In the genomic region with DNA sequence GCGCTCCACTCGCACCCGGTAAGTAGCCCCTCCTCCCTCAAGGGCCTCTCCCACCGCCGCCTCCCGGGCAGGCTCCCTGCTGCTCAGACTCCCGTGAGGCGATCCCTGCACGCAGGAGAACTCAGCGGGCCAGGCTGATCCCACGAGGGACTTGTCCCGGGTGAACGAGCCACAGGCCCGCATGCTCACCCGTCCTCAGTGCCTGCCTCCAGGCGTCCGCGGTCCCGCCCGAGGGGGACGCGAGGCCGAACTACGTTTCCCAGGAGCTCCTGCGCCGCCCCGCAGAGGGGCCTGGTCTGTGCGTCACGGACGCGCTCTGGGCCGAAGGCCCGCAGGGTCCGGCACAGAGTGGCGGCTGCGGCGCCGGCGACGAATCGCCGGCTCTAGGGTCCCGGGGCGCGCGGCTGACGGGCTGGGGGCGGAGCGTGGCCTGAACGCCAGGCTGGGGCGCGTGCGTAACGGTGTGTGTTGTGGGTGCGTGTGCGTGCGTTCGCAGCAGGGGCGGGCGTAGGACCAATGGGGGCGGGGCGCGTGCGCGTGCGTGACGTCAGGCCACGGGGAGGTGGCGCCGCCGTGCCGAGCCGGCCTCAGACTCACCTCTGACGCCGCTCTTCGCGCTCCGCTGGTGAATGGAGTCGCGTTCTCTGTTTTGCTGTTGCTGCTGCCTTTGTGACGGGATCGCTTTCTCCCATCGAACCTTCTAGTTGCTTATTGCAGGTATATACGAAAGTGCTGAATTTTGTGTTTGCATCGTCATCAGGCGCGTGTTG, we compare ENCODE assay signal across 1 cellular context.
A peak's percentile ranks its signal among the peaks of the same experiment; 100 is the strongest.
TF ChIP-seq lines count a peak whose summit lies in the region.

A gene (plus strand): TSS at position 590 of the 770 bp plus-strand sequence. CDS start 13,866 bp downstream, outside the sequence.
A gene (minus strand): TSS at position 237 of the 770 bp plus-strand sequence. CDS start 8,356 bp downstream, outside the sequence.

TF ChIP-seq in HEK293, 187 proteins besides CTCF, POLR2A, EP300 and RAD21 (continued from another document and continues in another):
- no peak for TF ChIP-seq ZNF112 (tag by site-specific recombination; IDR thresholded peaks at IDR 0.05)
- 0 out of 2 replicates have a peak, but pooled peaks have one; percentile 27 for TF ChIP-seq ZNF10 (tag by site-specific recombination; IDR thresholded peaks at IDR 0.05)
- TF ChIP-seq ZNF76 (tag by site-specific recombination; IDR thresholded peaks at IDR 0.05; ENCODE audit: borderline replicate concordance, low read depth), result peak; percentile 96
- TF ChIP-seq YY2 (tag by site-specific recombination; IDR thresholded peaks at IDR 0.05), result no peak
- no peak for TF ChIP-seq ZNF555 (tag by site-specific recombination; conservative IDR thresholded peaks at IDR 0.05)
- no peak for TF ChIP-seq ZNF529 (tag by site-specific recombination; IDR thresholded peaks at IDR 0.05; ENCODE audit: insufficient replicate concordance)
- TF ChIP-seq, protein P1, sequence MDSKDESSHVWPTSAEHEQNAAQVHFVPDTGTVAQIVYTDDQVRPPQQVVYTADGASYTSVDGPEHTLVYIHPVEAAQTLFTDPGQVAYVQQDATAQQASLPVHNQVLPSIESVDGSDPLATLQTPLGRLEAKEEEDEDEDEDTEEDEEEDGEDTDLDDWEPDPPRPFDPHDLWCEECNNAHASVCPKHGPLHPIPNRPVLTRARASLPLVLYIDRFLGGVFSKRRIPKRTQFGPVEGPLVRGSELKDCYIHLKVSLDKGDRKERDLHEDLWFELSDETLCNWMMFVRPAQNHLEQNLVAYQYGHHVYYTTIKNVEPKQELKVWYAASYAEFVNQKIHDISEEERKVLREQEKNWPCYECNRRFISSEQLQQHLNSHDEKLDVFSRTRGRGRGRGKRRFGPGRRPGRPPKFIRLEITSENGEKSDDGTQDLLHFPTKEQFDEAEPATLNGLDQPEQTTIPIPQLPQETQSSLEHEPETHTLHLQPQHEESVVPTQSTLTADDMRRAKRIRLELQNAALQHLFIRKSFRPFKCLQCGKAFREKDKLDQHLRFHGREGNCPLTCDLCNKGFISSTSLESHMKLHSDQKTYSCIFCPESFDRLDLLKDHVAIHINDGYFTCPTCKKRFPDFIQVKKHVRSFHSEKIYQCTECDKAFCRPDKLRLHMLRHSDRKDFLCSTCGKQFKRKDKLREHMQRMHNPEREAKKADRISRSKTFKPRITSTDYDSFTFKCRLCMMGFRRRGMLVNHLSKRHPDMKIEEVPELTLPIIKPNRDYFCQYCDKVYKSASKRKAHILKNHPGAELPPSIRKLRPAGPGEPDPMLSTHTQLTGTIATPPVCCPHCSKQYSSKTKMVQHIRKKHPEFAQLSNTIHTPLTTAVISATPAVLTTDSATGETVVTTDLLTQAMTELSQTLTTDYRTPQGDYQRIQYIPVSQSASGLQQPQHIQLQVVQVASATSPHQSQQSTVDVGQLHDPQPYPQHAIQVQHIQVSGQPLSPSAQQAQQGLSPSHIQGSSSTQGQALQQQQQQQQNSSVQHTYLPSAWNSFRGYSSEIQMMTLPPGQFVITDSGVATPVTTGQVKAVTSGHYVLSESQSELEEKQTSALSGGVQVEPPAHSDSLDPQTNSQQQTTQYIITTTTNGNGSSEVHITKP (tag by site-specific recombination; IDR thresholded peaks at IDR 0.05), result no peak; the same call in 1 of the 2 replicates
- peak; percentile 49 for TF ChIP-seq SCRT2 (tag by site-specific recombination; IDR thresholded peaks at IDR 0.05)
- TF ChIP-seq, protein P2, sequence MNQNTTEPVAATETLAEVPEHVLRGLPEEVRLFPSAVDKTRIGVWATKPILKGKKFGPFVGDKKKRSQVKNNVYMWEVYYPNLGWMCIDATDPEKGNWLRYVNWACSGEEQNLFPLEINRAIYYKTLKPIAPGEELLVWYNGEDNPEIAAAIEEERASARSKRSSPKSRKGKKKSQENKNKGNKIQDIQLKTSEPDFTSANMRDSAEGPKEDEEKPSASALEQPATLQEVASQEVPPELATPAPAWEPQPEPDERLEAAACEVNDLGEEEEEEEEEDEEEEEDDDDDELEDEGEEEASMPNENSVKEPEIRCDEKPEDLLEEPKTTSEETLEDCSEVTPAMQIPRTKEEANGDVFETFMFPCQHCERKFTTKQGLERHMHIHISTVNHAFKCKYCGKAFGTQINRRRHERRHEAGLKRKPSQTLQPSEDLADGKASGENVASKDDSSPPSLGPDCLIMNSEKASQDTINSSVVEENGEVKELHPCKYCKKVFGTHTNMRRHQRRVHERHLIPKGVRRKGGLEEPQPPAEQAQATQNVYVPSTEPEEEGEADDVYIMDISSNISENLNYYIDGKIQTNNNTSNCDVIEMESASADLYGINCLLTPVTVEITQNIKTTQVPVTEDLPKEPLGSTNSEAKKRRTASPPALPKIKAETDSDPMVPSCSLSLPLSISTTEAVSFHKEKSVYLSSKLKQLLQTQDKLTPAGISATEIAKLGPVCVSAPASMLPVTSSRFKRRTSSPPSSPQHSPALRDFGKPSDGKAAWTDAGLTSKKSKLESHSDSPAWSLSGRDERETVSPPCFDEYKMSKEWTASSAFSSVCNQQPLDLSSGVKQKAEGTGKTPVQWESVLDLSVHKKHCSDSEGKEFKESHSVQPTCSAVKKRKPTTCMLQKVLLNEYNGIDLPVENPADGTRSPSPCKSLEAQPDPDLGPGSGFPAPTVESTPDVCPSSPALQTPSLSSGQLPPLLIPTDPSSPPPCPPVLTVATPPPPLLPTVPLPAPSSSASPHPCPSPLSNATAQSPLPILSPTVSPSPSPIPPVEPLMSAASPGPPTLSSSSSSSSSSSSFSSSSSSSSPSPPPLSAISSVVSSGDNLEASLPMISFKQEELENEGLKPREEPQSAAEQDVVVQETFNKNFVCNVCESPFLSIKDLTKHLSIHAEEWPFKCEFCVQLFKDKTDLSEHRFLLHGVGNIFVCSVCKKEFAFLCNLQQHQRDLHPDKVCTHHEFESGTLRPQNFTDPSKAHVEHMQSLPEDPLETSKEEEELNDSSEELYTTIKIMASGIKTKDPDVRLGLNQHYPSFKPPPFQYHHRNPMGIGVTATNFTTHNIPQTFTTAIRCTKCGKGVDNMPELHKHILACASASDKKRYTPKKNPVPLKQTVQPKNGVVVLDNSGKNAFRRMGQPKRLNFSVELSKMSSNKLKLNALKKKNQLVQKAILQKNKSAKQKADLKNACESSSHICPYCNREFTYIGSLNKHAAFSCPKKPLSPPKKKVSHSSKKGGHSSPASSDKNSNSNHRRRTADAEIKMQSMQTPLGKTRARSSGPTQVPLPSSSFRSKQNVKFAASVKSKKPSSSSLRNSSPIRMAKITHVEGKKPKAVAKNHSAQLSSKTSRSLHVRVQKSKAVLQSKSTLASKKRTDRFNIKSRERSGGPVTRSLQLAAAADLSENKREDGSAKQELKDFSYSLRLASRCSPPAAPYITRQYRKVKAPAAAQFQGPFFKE (tag by site-specific recombination; IDR thresholded peaks at IDR 0.05; ENCODE audit: borderline replicate concordance), result no peak
- TF ChIP-seq ZIC2 (tag by site-specific recombination; IDR thresholded peaks at IDR 0.05), result peak; percentile 83
- TF ChIP-seq, protein P3, sequence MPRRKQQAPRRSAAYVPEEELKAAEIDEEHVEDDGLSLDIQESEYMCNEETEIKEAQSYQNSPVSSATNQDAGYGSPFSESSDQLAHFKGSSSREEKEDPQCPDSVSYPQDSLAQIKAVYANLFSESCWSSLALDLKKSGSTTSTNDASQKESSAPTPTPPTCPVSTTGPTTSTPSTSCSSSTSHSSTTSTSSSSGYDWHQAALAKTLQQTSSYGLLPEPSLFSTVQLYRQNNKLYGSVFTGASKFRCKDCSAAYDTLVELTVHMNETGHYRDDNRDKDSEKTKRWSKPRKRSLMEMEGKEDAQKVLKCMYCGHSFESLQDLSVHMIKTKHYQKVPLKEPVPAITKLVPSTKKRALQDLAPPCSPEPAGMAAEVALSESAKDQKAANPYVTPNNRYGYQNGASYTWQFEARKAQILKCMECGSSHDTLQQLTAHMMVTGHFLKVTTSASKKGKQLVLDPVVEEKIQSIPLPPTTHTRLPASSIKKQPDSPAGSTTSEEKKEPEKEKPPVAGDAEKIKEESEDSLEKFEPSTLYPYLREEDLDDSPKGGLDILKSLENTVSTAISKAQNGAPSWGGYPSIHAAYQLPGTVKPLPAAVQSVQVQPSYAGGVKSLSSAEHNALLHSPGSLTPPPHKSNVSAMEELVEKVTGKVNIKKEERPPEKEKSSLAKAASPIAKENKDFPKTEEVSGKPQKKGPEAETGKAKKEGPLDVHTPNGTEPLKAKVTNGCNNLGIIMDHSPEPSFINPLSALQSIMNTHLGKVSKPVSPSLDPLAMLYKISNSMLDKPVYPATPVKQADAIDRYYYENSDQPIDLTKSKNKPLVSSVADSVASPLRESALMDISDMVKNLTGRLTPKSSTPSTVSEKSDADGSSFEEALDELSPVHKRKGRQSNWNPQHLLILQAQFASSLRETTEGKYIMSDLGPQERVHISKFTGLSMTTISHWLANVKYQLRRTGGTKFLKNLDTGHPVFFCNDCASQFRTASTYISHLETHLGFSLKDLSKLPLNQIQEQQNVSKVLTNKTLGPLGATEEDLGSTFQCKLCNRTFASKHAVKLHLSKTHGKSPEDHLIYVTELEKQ (tag by site-specific recombination; IDR thresholded peaks at IDR 0.05; ENCODE audit: borderline replicate concordance), result 0 out of 2 replicates have a peak, but pooled peaks have one; percentile 8
- no peak for TF ChIP-seq ZNF843 (tag by site-specific recombination; IDR thresholded peaks at IDR 0.05)
- no peak for TF ChIP-seq SALL2 (tag by site-specific recombination; IDR thresholded peaks at IDR 0.05; ENCODE audit: borderline replicate concordance)
- peak; percentile 94 for TF ChIP-seq ZBTB21 (tag by site-specific recombination; IDR thresholded peaks at IDR 0.05)
- no peak for TF ChIP-seq ZNF48 (tag by site-specific recombination; IDR thresholded peaks at IDR 0.05)
- peak; percentile 75; the same call in 1 of the 2 replicates for TF ChIP-seq KLF9 (tag by site-specific recombination; IDR thresholded peaks at IDR 0.05; ENCODE audit: low read depth)
- no peak for TF ChIP-seq ZNF184 (tag by site-specific recombination; IDR thresholded peaks at IDR 0.05)
- TF ChIP-seq, protein P4, sequence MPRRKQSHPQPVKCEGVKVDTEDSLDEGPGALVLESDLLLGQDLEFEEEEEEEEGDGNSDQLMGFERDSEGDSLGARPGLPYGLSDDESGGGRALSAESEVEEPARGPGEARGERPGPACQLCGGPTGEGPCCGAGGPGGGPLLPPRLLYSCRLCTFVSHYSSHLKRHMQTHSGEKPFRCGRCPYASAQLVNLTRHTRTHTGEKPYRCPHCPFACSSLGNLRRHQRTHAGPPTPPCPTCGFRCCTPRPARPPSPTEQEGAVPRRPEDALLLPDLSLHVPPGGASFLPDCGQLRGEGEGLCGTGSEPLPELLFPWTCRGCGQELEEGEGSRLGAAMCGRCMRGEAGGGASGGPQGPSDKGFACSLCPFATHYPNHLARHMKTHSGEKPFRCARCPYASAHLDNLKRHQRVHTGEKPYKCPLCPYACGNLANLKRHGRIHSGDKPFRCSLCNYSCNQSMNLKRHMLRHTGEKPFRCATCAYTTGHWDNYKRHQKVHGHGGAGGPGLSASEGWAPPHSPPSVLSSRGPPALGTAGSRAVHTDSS (tag by site-specific recombination; IDR thresholded peaks at IDR 0.05), result no peak
- no peak for TF ChIP-seq ZNF426 (tag by site-specific recombination; IDR thresholded peaks at IDR 0.05)
- TF ChIP-seq ZNF223 (tag by site-specific recombination; IDR thresholded peaks at IDR 0.05), result no peak
- TF ChIP-seq, protein P5, sequence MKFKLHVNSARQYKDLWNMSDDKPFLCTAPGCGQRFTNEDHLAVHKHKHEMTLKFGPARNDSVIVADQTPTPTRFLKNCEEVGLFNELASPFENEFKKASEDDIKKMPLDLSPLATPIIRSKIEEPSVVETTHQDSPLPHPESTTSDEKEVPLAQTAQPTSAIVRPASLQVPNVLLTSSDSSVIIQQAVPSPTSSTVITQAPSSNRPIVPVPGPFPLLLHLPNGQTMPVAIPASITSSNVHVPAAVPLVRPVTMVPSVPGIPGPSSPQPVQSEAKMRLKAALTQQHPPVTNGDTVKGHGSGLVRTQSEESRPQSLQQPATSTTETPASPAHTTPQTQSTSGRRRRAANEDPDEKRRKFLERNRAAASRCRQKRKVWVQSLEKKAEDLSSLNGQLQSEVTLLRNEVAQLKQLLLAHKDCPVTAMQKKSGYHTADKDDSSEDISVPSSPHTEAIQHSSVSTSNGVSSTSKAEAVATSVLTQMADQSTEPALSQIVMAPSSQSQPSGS (tag by site-specific recombination; IDR thresholded peaks at IDR 0.05; ENCODE audit: low read depth), result peak; percentile 92
- TF ChIP-seq ZNF510 (tag by site-specific recombination; IDR thresholded peaks at IDR 0.05; ENCODE audit: insufficient replicate concordance), result no peak
- 0 out of 2 replicates have a peak, but pooled peaks have one; percentile 25 for TF ChIP-seq ZNF549 (tag by site-specific recombination; IDR thresholded peaks at IDR 0.05)
- TF ChIP-seq ZSCAN23 (tag by site-specific recombination; IDR thresholded peaks at IDR 0.05), result no peak
- TF ChIP-seq, protein P6, sequence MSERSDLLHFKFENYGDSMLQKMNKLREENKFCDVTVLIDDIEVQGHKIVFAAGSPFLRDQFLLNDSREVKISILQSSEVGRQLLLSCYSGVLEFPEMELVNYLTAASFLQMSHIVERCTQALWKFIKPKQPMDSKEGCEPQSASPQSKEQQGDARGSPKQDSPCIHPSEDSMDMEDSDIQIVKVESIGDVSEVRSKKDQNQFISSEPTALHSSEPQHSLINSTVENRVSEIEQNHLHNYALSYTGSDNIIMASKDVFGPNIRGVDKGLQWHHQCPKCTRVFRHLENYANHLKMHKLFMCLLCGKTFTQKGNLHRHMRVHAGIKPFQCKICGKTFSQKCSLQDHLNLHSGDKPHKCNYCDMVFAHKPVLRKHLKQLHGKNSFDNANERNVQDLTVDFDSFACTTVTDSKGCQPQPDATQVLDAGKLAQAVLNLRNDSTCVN (tag by site-specific recombination; optimal IDR thresholded peaks at IDR 0.05), result peak; percentile 98
- no peak; the same call in 1 of the 2 replicates for TF ChIP-seq TRIM28 (IDR thresholded peaks at IDR 0.05; ENCODE audit: borderline replicate concordance, low read length)
- TF ChIP-seq KLF1 (tag by site-specific recombination; IDR thresholded peaks at IDR 0.05), result peak; percentile 65; the same call in 1 of the 2 replicates
- TF ChIP-seq, protein P7, sequence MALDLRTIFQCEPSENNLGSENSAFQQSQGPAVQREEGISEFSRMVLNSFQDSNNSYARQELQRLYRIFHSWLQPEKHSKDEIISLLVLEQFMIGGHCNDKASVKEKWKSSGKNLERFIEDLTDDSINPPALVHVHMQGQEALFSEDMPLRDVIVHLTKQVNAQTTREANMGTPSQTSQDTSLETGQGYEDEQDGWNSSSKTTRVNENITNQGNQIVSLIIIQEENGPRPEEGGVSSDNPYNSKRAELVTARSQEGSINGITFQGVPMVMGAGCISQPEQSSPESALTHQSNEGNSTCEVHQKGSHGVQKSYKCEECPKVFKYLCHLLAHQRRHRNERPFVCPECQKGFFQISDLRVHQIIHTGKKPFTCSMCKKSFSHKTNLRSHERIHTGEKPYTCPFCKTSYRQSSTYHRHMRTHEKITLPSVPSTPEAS (tag by site-specific recombination; IDR thresholded peaks at IDR 0.05), result no peak
- peak; percentile 66; the same call in 1 of the 2 replicates for TF ChIP-seq SP7 (tag by site-specific recombination; IDR thresholded peaks at IDR 0.05)
- TF ChIP-seq ZNF174 (tag by site-specific recombination; IDR thresholded peaks at IDR 0.05), result no peak
- TF ChIP-seq PRDM1 (tag by site-specific recombination; IDR thresholded peaks at IDR 0.05), result peak; percentile 77
- TF ChIP-seq, protein P8, sequence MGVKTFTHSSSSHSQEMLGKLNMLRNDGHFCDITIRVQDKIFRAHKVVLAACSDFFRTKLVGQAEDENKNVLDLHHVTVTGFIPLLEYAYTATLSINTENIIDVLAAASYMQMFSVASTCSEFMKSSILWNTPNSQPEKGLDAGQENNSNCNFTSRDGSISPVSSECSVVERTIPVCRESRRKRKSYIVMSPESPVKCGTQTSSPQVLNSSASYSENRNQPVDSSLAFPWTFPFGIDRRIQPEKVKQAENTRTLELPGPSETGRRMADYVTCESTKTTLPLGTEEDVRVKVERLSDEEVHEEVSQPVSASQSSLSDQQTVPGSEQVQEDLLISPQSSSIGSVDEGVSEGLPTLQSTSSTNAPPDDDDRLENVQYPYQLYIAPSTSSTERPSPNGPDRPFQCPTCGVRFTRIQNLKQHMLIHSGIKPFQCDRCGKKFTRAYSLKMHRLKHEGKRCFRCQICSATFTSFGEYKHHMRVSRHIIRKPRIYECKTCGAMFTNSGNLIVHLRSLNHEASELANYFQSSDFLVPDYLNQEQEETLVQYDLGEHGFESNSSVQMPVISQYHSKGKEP (tag by site-specific recombination; IDR thresholded peaks at IDR 0.05), result no peak
